In genomic region chr11:110172666-110173065, GRCh38 we compare ENCODE assay signal across 17 cellular contexts.
"Had no signal": no experiment of that assay in that cellular context is flagged by ENCODE, and none has a peak within 500 bp of the region (broad histone marks: within the 10 kb centered on the region; RNA-seq: fewer than 3 reads in every experiment).

No MANE protein-coding gene starts in this region.

- H3K4me3 ChIP-seq: coronary artery, esophagus muscularis mucosa, gastrocnemius medialis, left ventricle myocardium inferior, spleen, testis had no signal

- H3K27ac ChIP-seq: coronary artery, esophagus muscularis mucosa, gastrocnemius medialis, left ventricle myocardium inferior, spleen, testis, VCaP had no signal

- H3K9me3 ChIP-seq: esophagus muscularis mucosa, gastrocnemius medialis, left ventricle myocardium inferior, spleen, testis had no signal

- H3K36me3 ChIP-seq: esophagus muscularis mucosa, spleen had no signal

- H3K27me3 ChIP-seq: esophagus muscularis mucosa, gastrocnemius medialis, spleen, testis had no signal

- DNase-seq: activated effector memory CD4-positive, alpha-beta T cell treated with anti-CD3 and anti-CD28 coated beads, Interleukin-2, amount 50 U/mL, for 16 hours; activated naive CD4-positive, alpha-beta T cell treated with anti-CD3 and anti-CD28 coated beads, Interleukin-2, amount 10 ng/mL, durations not matched to agents 7 days and 5 days; activated T-cell treated with anti-CD3 and anti-CD28 coated beads, Interleukin-2, amount 50 U/mL, for 72 hours; cerebellar nuclear complex; gastrocnemius medialis; hippocampal formation; kidney glomerular epithelial cell; left ventricle myocardium inferior; natural killer cell; spleen; stimulated activated CD8-positive, alpha-beta memory T cell treated with anti-CD3 and anti-CD28 coated beads, Interleukin-4, amount 100 ng/mL, for 48 hours; stimulated activated naive CD4-positive, alpha-beta T cell; T-helper 17 cell; testis had no signal
